1 cellular context compared by ENCODE assay signal in the genomic region with DNA sequence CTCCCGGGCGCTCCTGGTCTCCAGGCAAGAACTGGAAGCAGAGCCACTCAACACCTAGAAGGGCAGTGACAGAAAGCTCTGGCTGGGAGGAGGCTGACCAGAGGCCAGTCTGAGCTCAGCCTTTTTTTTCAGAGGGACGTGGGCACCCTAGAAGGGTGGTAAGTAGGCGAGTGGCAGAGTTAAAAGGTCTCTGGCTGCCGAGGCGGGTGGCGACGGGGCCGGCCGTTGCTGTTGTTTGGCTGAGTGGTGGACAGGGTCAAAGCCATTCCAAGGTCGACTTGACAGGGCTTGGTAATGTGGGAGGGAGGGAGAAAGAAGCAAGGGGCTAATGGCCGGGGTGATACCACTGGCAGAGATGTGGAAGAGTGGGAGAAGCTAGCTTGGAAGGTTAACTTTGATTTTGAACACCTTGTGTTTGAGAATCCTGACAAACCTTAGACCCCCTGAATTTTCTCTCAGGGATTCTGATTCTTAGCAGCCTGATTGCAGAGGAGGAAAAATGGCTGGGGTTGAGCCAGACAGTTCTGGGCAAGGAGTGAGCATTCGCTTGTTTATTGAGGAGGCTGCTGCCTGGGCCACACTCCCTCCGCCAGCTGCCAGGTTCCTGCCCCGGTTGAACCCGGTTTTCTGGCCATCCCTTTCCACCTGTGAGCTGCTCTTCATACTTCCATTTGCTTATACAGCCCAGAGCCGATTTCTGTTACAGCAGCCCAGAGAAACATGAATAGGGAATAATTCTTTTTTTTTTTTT.
A peak's percentile ranks its signal among the peaks of the same experiment; 100 is the strongest.
TF ChIP-seq lines count a peak whose summit lies in the region.

No MANE protein-coding gene starts in this region.

TF ChIP-seq in K562, 482 proteins besides CTCF, POLR2A, EP300 and RAD21:
- TF ChIP-seq CTBP1 (IDR thresholded peaks at IDR 0.05; ENCODE audit: borderline replicate concordance), result no peak
- 0 out of 2 replicates have a peak, but pooled peaks have one; percentile 13 for TF ChIP-seq ESRRA (IDR thresholded peaks at IDR 0.05; ENCODE audit: borderline replicate concordance, low read depth)
